Comparison of ENCODE assay signal across 20 cellular contexts in genomic region chr11:36405585-36406367, GRCh38.
A peak's percentile ranks its signal among the peaks of the same experiment; 100 is the strongest.
DNase-seq lines count a peak whose midpoint lies in the region; ATAC-seq and TF ChIP-seq lines count a peak whose summit lies in the region.
"Had no signal": no experiment of that assay in that cellular context is flagged by ENCODE, and none has a peak within 500 bp of the region (broad histone marks: within the 10 kb centered on the region; RNA-seq: fewer than 3 reads in every experiment).

No MANE protein-coding gene starts in this region.

- H3K4me1 Mint-ChIP-seq in activated CD4-positive, alpha-beta memory T cell treated with anti-CD3 and anti-CD28 coated beads for 36 hours (ENCODE audit: low read depth), result peaks cover 72% of the 10 kb centered on the region
- H3K4me1 Mint-ChIP-seq in activated CD4-positive, alpha-beta memory T cell treated with anti-CD3 and anti-CD28 coated beads, Interleukin-2, amount 10 ng/mL, durations not matched to agents 7 days and 5 days, result peaks cover 58% of the 10 kb centered on the region
- peaks cover 35% of the 10 kb centered on the region for H3K4me1 Mint-ChIP-seq in osteocyte (ENCODE audit: unreplicated experiment)

- H3K27ac Mint-ChIP-seq in activated CD4-positive, alpha-beta memory T cell treated with anti-CD3 and anti-CD28 coated beads for 36 hours, result peak overlapping the region; percentile 57
- H3K27ac Mint-ChIP-seq in activated CD4-positive, alpha-beta memory T cell treated with anti-CD3 and anti-CD28 coated beads, Interleukin-2, amount 10 ng/mL, durations not matched to agents 7 days and 5 days, result no peak overlapping the region
- peak overlapping the region; percentile 65 for H3K27ac Mint-ChIP-seq in osteocyte (ENCODE audit: unreplicated experiment)
- H3K27ac Mint-ChIP-seq: brain, type B pancreatic cell had no signal

- peaks cover 54% of the 10 kb centered on the region for H3K36me3 Mint-ChIP-seq in activated CD4-positive, alpha-beta memory T cell treated with anti-CD3 and anti-CD28 coated beads for 36 hours
- H3K36me3 Mint-ChIP-seq in activated CD4-positive, alpha-beta memory T cell treated with anti-CD3 and anti-CD28 coated beads, Interleukin-2, amount 10 ng/mL, durations not matched to agents 7 days and 5 days (ENCODE audit: low read depth), result peaks cover 76% of the 10 kb centered on the region
- peaks cover 83% of the 10 kb centered on the region for H3K36me3 Mint-ChIP-seq in osteocyte (ENCODE audit: unreplicated experiment)

- no peaks in the 10 kb centered on the region for H3K9me3 Mint-ChIP-seq in activated CD4-positive, alpha-beta memory T cell treated with anti-CD3 and anti-CD28 coated beads for 36 hours
- no peaks in the 10 kb centered on the region for H3K9me3 Mint-ChIP-seq in activated CD4-positive, alpha-beta memory T cell treated with anti-CD3 and anti-CD28 coated beads, Interleukin-2, amount 10 ng/mL, durations not matched to agents 7 days and 5 days
- H3K9me3 Mint-ChIP-seq in osteocyte (ENCODE audit: unreplicated experiment), result no peaks in the 10 kb centered on the region
- H3K9me3 Mint-ChIP-seq: brain, type B pancreatic cell had no signal

- POLR2A ChIA-PET in activated CD4-positive, alpha-beta memory T cell treated with anti-CD3 and anti-CD28 coated beads for 36 hours (lab: Charles Lee), result interaction anchor here (1.4 kb wide), 1 partner anchor 17 kb away, joined by 3 read pairs; no protein-coding TSS in a partner anchor
- POLR2A ChIA-PET in activated CD4-positive, alpha-beta memory T cell treated with anti-CD3 and anti-CD28 coated beads, Interleukin-2, amount 10 ng/mL, durations not matched to agents 7 days and 5 days (lab: Charles Lee), result interaction anchor here (1.1 kb wide), 1 partner anchor 28 kb away, joined by 3 read pairs; no protein-coding TSS in a partner anchor

- intact Hi-C loops in activated CD4-positive, alpha-beta memory T cell treated with anti-CD3 and anti-CD28 coated beads for 36 hours (cut with micrococcal nuclease), result no loop called here

- ATAC-seq in HG03280 (IDR thresholded peaks at IDR 0.05; ENCODE audit: unreplicated experiment), result no peak
- ATAC-seq: HCT116 had no signal

- no peaks in the 10 kb centered on the region for H3K27me3 Mint-ChIP-seq in activated CD4-positive, alpha-beta memory T cell treated with anti-CD3 and anti-CD28 coated beads for 36 hours
- no peaks in the 10 kb centered on the region for H3K27me3 Mint-ChIP-seq in activated CD4-positive, alpha-beta memory T cell treated with anti-CD3 and anti-CD28 coated beads, Interleukin-2, amount 10 ng/mL, durations not matched to agents 7 days and 5 days
- H3K27me3 Mint-ChIP-seq in osteocyte (ENCODE audit: unreplicated experiment), result no peaks in the 10 kb centered on the region
- H3K27me3 Mint-ChIP-seq: brain had no signal

- H3K4me3 Mint-ChIP-seq in activated CD4-positive, alpha-beta memory T cell treated with anti-CD3 and anti-CD28 coated beads for 36 hours, result no peak overlapping the region
- no peak overlapping the region for H3K4me3 Mint-ChIP-seq in activated CD4-positive, alpha-beta memory T cell treated with anti-CD3 and anti-CD28 coated beads, Interleukin-2, amount 10 ng/mL, durations not matched to agents 7 days and 5 days
- no peak overlapping the region for H3K4me3 Mint-ChIP-seq in osteocyte (ENCODE audit: unreplicated experiment)
- H3K4me3 Mint-ChIP-seq: brain, type B pancreatic cell had no signal

- CTCF ChIA-PET in activated CD4-positive, alpha-beta memory T cell treated with anti-CD3 and anti-CD28 coated beads for 36 hours (lab: Charles Lee), result interaction anchor here (0.7 kb wide), 1 partner anchor 10 kb away, joined by 3 read pairs; no protein-coding TSS in a partner anchor
- CTCF ChIA-PET in activated CD4-positive, alpha-beta memory T cell treated with anti-CD3 and anti-CD28 coated beads, Interleukin-2, amount 10 ng/mL, durations not matched to agents 7 days and 5 days (lab: Charles Lee), result interaction anchor here (1.1 kb wide), 1 partner anchor 28 kb away, joined by 3 read pairs; no protein-coding TSS in a partner anchor

- DNase-seq in activated CD4-positive, alpha-beta memory T cell treated with anti-CD3 and anti-CD28 coated beads for 36 hours, result no peak
- DNase-seq in activated CD4-positive, alpha-beta memory T cell treated with anti-CD3 and anti-CD28 coated beads, Interleukin-2, amount 10 ng/mL, durations not matched to agents 7 days and 5 days, result no peak
- DNase-seq in EH (ENCODE audit: low read depth), result peak; percentile 31
- peak; percentile 32 for DNase-seq in amniotic epithelial cell (ENCODE audit: low read depth)
- no peak for DNase-seq in osteocyte (ENCODE audit: extremely low spot score, unreplicated experiment)
- no peak for DNase-seq in NCI-H82 treated with DMSO at 0.1 percent for 48 hours (lab: John Stamatoyannopoulos, UW; ENCODE audit: unreplicated experiment)
- no peak for DNase-seq in SIG-M5 treated with dmso at 0.1 percent for 504 hours (lab: John Stamatoyannopoulos, UW; ENCODE audit: unreplicated experiment)
- DNase-seq: ACHN, activated gamma-delta T cell, EL, glutamatergic neuron, kidney, NCI-H2081, NCI-H446 treated with DMSO at 0.1 percent for 48 hours, nucleus accumbens, T-helper 2 cell had no signal

- no peak for TF ChIP-seq CTCF in osteocyte (IDR thresholded peaks at IDR 0.05)

Comparison
In these comparisons a context has a peak if more than half of its experiments do, and no peak if none do; other contexts are left out.
1. DNase-seq: peak in EH (single experiment) and amniotic epithelial cell (single experiment); none in activated CD4-positive, alpha-beta memory T cell treated with anti-CD3 and anti-CD28 coated beads for 36 hours (single experiment), activated CD4-positive, alpha-beta memory T cell treated with anti-CD3 and anti-CD28 coated beads, Interleukin-2, amount 10 ng/mL, durations not matched to agents 7 days and 5 days (single experiment), osteocyte (single experiment), NCI-H82 treated with DMSO at 0.1 percent for 48 hours (single experiment) and SIG-M5 treated with dmso at 0.1 percent for 504 hours (single experiment).